9 cellular contexts compared by ENCODE assay signal in genomic region chr2:236568922-236569592, GRCh38. TPM values are rescaled to one million over a fixed set of nuclear protein-coding genes. Genes with fewer than 3 reads are reported as not detected.
A peak's percentile ranks its signal among the peaks of the same experiment; 100 is the strongest.
DNase-seq lines count a peak whose midpoint lies in the region; ATAC-seq and TF ChIP-seq lines count a peak whose summit lies in the region.
"Had no signal": no experiment of that assay in that cellular context is flagged by ENCODE, and none has a peak within 500 bp of the region (broad histone marks: within the 10 kb centered on the region; RNA-seq: fewer than 3 reads in every experiment).

No MANE protein-coding gene starts in this region.

- no peak overlapping the region for H2AFZ ChIP-seq in neuron (ENCODE audit: low read depth, low read length)

- H3K27me3 Mint-ChIP-seq in CD14-positive monocyte (ENCODE audit: low read depth in 3 of 3): peaks cover 7 to 15% (median 7%) of the 10 kb centered on the region in 3 donors

- TF ChIP-seq CTCF in CD14-positive monocyte (IDR thresholded peaks at IDR 0.05) (no peak), epithelial cell of proximal tubule (conservative IDR thresholded peaks at IDR 0.05; ENCODE audit: low read depth, low read length) (no peak)

- H3K36me3 ChIP-seq in NT2/D1 (ENCODE audit: insufficient read depth, insufficient read length, low read length): peaks cover 14% of the 10 kb centered on the region
- H3K36me3 ChIP-seq in neuron (ENCODE audit: insufficient read depth, low read length): peaks cover 26% of the 10 kb centered on the region
- H3K36me3 ChIP-seq: HAP-1 had no signal

- H3K36me3 Mint-ChIP-seq in CD14-positive monocyte: peaks cover 0 to 2% of the 10 kb centered on the region in 2 donors

- peaks cover 0 to 2% (median 0%) of the 10 kb centered on the region in 7 donors for H3K9me3 Mint-ChIP-seq in CD14-positive monocyte

- no peak for ATAC-seq in HG02938 (IDR thresholded peaks at IDR 0.05; ENCODE audit: unreplicated experiment)

- H3K9me3 ChIP-seq in NT2/D1 (ENCODE audit: insufficient read depth, low read length) (no peaks in the 10 kb centered on the region), neuron (ENCODE audit: low read length) (no peaks in the 10 kb centered on the region)
- H3K9me3 ChIP-seq: HAP-1 had no signal

- H3K4me1 Mint-ChIP-seq in CD14-positive monocyte: peaks cover 64% of the 10 kb centered on the region

- intact Hi-C loops in CD14-positive monocyte (cut with micrococcal nuclease): loop anchor here in 1 of 2 donors (10.0 kb wide), 1 partner anchor 54 kb away; no protein-coding TSS in a partner anchor

- H3K27me3 ChIP-seq in NT2/D1 (ENCODE audit: insufficient read depth, insufficient read length) (peaks cover 9% of the 10 kb centered on the region), neuron (ENCODE audit: insufficient read depth, low read length) (no peaks in the 10 kb centered on the region)

- peak overlapping the region; percentile 59 for H3K4me3 ChIP-seq in NT2/D1 (ENCODE audit: insufficient read length, low read depth)
- peak overlapping the region; percentile 49 for H3K4me3 ChIP-seq in epithelial cell of proximal tubule (ENCODE audit: low read depth, low read length)
- peak overlapping the region; percentile 84 for H3K4me3 ChIP-seq in neuron (ENCODE audit: low read length)
- H3K4me3 ChIP-seq: HAP-1 had no signal

- H3K9ac ChIP-seq in NT2/D1 (ENCODE audit: insufficient read length, low read depth): peak overlapping the region; percentile 84

- no peak overlapping the region for H3K27ac Mint-ChIP-seq in CD14-positive monocyte

- no peaks in the 10 kb centered on the region for H3K4me1 ChIP-seq in NT2/D1 (ENCODE audit: insufficient read depth, insufficient read length)
- peaks cover 42% of the 10 kb centered on the region for H3K4me1 ChIP-seq in neuron (ENCODE audit: insufficient read depth, low read length)
- H3K4me1 ChIP-seq: HAP-1 had no signal

- H3K4me3 Mint-ChIP-seq in CD14-positive monocyte: peak overlapping the region; percentile 91 to 97

- DNase-seq in CD14-positive monocyte (ENCODE audit: low spot score) (no peak), NT2/D1 (ENCODE audit: low read depth, low spot score) (no peak), epithelial cell of proximal tubule (ENCODE audit: low read depth) (no peak), COLO829 (ENCODE audit: low spot score) (no peak), NOMO-1 treated with DMSO at 0.1 percent for 48 hours (lab: John Stamatoyannopoulos, UW; ENCODE audit: unreplicated experiment) (no peak), NCI-H1417 (lab: John Stamatoyannopoulos, UW) (no peak)

RNA-seq across cellular contexts. Expression of gene ACKR3, which starts 0.6 kb away (rescaled TPM):
- polyA plus RNA-seq in CD14-positive monocyte: under 1 TPM; 0.41 to 0.79 TPM
- not detected in 2 replicates for total RNA-seq in epithelial cell of proximal tubule
